ENCODE assay signal across 25 cellular contexts in genomic region chr2:176169181-176169580, GRCh38. TPM values are rescaled to one million over a fixed set of nuclear protein-coding genes. Genes with fewer than 3 reads are reported as not detected.
"Had no signal": no experiment of that assay in that cellular context is flagged by ENCODE, and none has a peak within 500 bp of the region (broad histone marks: within the 10 kb centered on the region; RNA-seq: fewer than 3 reads in every experiment).

No MANE protein-coding gene starts in this region.

- H3K27me3 ChIP-seq: SJSA1 had no signal

- ATAC-seq: K562 had no signal

- DNase-seq: Kasumi-1, MM.1S, NCI-H1092 treated with DMSO at 0.1 percent for 48 hours, NCI-H1436, NCI-H187, NCI-H2029, NCI-H2081 treated with DMSO at 0.1 percent for 48 hours, NCI-H2171, NCI-H226, NCI-H446, NCI-H510A, NCI-H524 treated with DMSO at 0.1 percent for 48 hours, NCI-H69, NCI-H774, Right ventricle myocardium superior, RPMI8226, SIG-M5 had no signal

- FAIRE-seq: K562, RCC 7860 had no signal

- H3K4me2 ChIP-seq: KMS-11 had no signal

- H3K36me3 ChIP-seq: SJSA1 had no signal

- H3K9ac ChIP-seq: KMS-11 had no signal

- H3K9me3 ChIP-seq: SJSA1 had no signal

- H3K27ac ChIP-seq: KMS-11, SJSA1, SK-N-MC had no signal

- H3K4me3 ChIP-seq: K562, SJSA1, SK-N-MC had no signal

- H3K4me1 ChIP-seq: SJSA1 had no signal

RNA-seq across cellular contexts. Expression of gene HOXD3, which starts 12.1 kb away (rescaled TPM):
- total RNA-seq: HT1080, K562 had no signal
- polyA plus RNA-seq: IgD-negative memory B cell, K562 had no signal

RNA-seq across cellular contexts. Expression of gene HOXD4, which starts 17.8 kb away (rescaled TPM):
- total RNA-seq: HT1080, K562, Right ventricle myocardium superior had no signal
- polyA plus RNA-seq: IgD-negative memory B cell, K562 had no signal

RNA-seq across cellular contexts. Expression of gene HOXD1, which starts 19.3 kb away (rescaled TPM):
- total RNA-seq: HT1080, K562, M059J, Right ventricle myocardium superior, SJSA1 had no signal
- polyA plus RNA-seq: IgD-negative memory B cell, K562 had no signal

RNA-seq across cellular contexts. Expression of gene HOXD8, which starts 39.7 kb away (rescaled TPM):
- polyA plus RNA-seq: IgD-negative memory B cell had no signal

RNA-seq across cellular contexts. Expression of gene HOXD9, which starts 46.7 kb away (rescaled TPM):
- total RNA-seq: K562, Right ventricle myocardium superior had no signal
- polyA plus RNA-seq: IgD-negative memory B cell, K562 had no signal
